40 cellular contexts compared by ENCODE assay signal in genomic region chr12:116571089-116571488, GRCh38. TPM values are rescaled to one million over a fixed set of nuclear protein-coding genes. Genes with fewer than 3 reads are reported as not detected.
"Had no signal": no experiment of that assay in that cellular context is flagged by ENCODE, and none has a peak within 500 bp of the region (broad histone marks: within the 10 kb centered on the region; RNA-seq: fewer than 3 reads in every experiment).

No MANE protein-coding gene starts in this region.

- H3K9me3 Mint-ChIP-seq: activated naive CD4-positive, alpha-beta T cell treated with anti-CD3 and anti-CD28 coated beads, Interleukin-2, amount 50 U/mL, for 24 hours; activated T-helper 17 cell treated with anti-CD3 and anti-CD28 coated beads, Interleukin-2, amount 50 U/mL, for 72 hours; central memory CD8-positive, alpha-beta T cell had no signal

- ATAC-seq: activated naive CD4-positive, alpha-beta T cell treated with anti-CD3 and anti-CD28 coated beads, Interleukin-2, amount 50 U/mL, for 72 hours; activated naive CD8-positive, alpha-beta T cell treated with anti-CD3 and anti-CD28 coated beads, Interleukin-2, amount 50 U/mL, for 24 hours; activated T-cell treated with anti-CD3 and anti-CD28 coated beads, Interleukin-2, amount 50 U/mL, for 4 hours; activated T-cell treated with anti-CD3 and anti-CD28 coated beads, Interleukin-2, amount 50 U/mL, for 72 hours; activated T-helper 17 cell treated with anti-CD3 and anti-CD28 coated beads, Interleukin-2, amount 50 U/mL, for 72 hours; body of pancreas had no signal

- H3K36me3 ChIP-seq: adrenal gland, ascending aorta, brain microvascular endothelial cell, breast epithelium, cardiac muscle cell had no signal

- H3K9me3 ChIP-seq: adrenal gland, ascending aorta, body of pancreas, breast epithelium had no signal

- H3K4me3 Mint-ChIP-seq: activated naive CD4-positive, alpha-beta T cell treated with anti-CD3 and anti-CD28 coated beads for 36 hours; activated naive CD4-positive, alpha-beta T cell treated with anti-CD3 and anti-CD28 coated beads, Interleukin-2, amount 10 ng/mL, durations not matched to agents 7 days and 5 days; activated naive CD4-positive, alpha-beta T cell treated with anti-CD3 and anti-CD28 coated beads, Interleukin-2, amount 50 U/mL, for 24 hours; activated naive CD8-positive, alpha-beta T cell; activated naive CD8-positive, alpha-beta T cell treated with anti-CD3 and anti-CD28 coated beads for 36 hours; activated naive CD8-positive, alpha-beta T cell treated with anti-CD3 and anti-CD28 coated beads, Interleukin-2, amount 10 ng/mL, durations not matched to agents 7 days and 5 days; activated naive CD8-positive, alpha-beta T cell treated with anti-CD3 and anti-CD28 coated beads, Interleukin-2, amount 50 U/mL, for 24 hours; activated T-cell treated with anti-CD3 and anti-CD28 coated beads, Interleukin-2, amount 50 U/mL, for 24 hours; activated T-cell treated with anti-CD3 and anti-CD28 coated beads, Interleukin-2, amount 50 U/mL, for 4 hours; activated T-cell treated with anti-CD3 and anti-CD28 coated beads, Interleukin-2, amount 50 U/mL, for 72 hours; activated T-helper 1 cell treated with anti-CD3 and anti-CD28 coated beads, Interleukin-12 subunit alpha, Interleukin-12 subunit beta, Interleukin-2, Interleukin-4 antibody, amounts not matched to agents 30 ng/mL and 10 ng/mL and 1 ng/mL, durations not matched to agents 14 hours and 24 hours and 36 hours; activated T-helper 17 cell treated with anti-CD3 and anti-CD28 coated beads, Interleukin-2, amount 50 U/mL, for 72 hours; brain; central memory CD8-positive, alpha-beta T cell had no signal

- H3K27ac Mint-ChIP-seq: activated naive CD4-positive, alpha-beta T cell treated with anti-CD3 and anti-CD28 coated beads for 36 hours; activated naive CD4-positive, alpha-beta T cell treated with anti-CD3 and anti-CD28 coated beads, Interleukin-2, amount 10 ng/mL, durations not matched to agents 7 days and 5 days; activated naive CD4-positive, alpha-beta T cell treated with anti-CD3 and anti-CD28 coated beads, Interleukin-2, amount 50 U/mL, for 72 hours; activated naive CD8-positive, alpha-beta T cell; activated naive CD8-positive, alpha-beta T cell treated with anti-CD3 and anti-CD28 coated beads for 36 hours; activated naive CD8-positive, alpha-beta T cell treated with anti-CD3 and anti-CD28 coated beads, Interleukin-2, amount 10 ng/mL, durations not matched to agents 7 days and 5 days; activated naive CD8-positive, alpha-beta T cell treated with anti-CD3 and anti-CD28 coated beads, Interleukin-2, amount 50 U/mL, for 24 hours; activated T-cell treated with anti-CD3 and anti-CD28 coated beads, Interleukin-2, amount 50 U/mL, for 24 hours; activated T-cell treated with anti-CD3 and anti-CD28 coated beads, Interleukin-2, amount 50 U/mL, for 72 hours; activated T-helper 1 cell treated with anti-CD3 and anti-CD28 coated beads, Interleukin-12 subunit alpha, Interleukin-12 subunit beta, Interleukin-2, Interleukin-4 antibody, amounts not matched to agents 30 ng/mL and 10 ng/mL and 1 ng/mL, durations not matched to agents 14 hours and 24 hours and 36 hours; activated T-helper 17 cell treated with anti-CD3 and anti-CD28 coated beads, Interleukin-2, amount 50 U/mL, for 72 hours; activated T-helper 2 cell treated with anti-CD3 and anti-CD28 coated beads, Interferon-gamma antibody, Interleukin-2, Interleukin-4, amounts not matched to agents 10 μg/mL and 5 μg/mL and 100 μg/mL, durations not matched to agents 14 hours and 24 hours and 36 hours; brain had no signal

- DNase-seq: activated effector memory CD4-positive, alpha-beta T cell treated with anti-CD3 and anti-CD28 coated beads, Interleukin-2, amount 50 U/mL, for 16 hours; activated effector memory CD4-positive, alpha-beta T cell treated with Interleukin-2 at 50 U/mL for 16 hours; activated gamma-delta T cell; activated gamma-delta T cell treated with Interleukin-2 at 50 U/mL for 16 hours; activated naive CD4-positive, alpha-beta T cell; activated naive CD4-positive, alpha-beta T cell treated with anti-CD3 and anti-CD28 coated beads for 36 hours; activated naive CD4-positive, alpha-beta T cell treated with anti-CD3 and anti-CD28 coated beads, Interleukin-2, amount 10 ng/mL, durations not matched to agents 7 days and 5 days; activated naive CD4-positive, alpha-beta T cell treated with anti-CD3 and anti-CD28 coated beads, Interleukin-2, amount 50 U/mL, for 16 hours; activated naive CD4-positive, alpha-beta T cell treated with Interleukin-2 at 50 U/mL for 16 hours; activated naive CD8-positive, alpha-beta T cell treated with anti-CD3 and anti-CD28 coated beads for 36 hours; activated naive CD8-positive, alpha-beta T cell treated with anti-CD3 and anti-CD28 coated beads, Interleukin-2, amount 10 ng/mL, durations not matched to agents 7 days and 5 days; activated naive CD8-positive, alpha-beta T cell treated with anti-CD3 and anti-CD28 coated beads, Interleukin-2, amount 50 U/mL, for 24 hours; activated T-cell treated with anti-CD3 and anti-CD28 coated beads, Interleukin-2, amount 50 U/mL, for 1 hour; activated T-cell treated with anti-CD3 and anti-CD28 coated beads, Interleukin-2, amount 50 U/mL, for 24 hours; activated T-cell treated with anti-CD3 and anti-CD28 coated beads, Interleukin-2, amount 50 U/mL, for 4 hours; activated T-cell treated with anti-CD3 and anti-CD28 coated beads, Interleukin-2, amount 50 U/mL, for 48 hours; activated T-cell treated with anti-CD3 and anti-CD28 coated beads, Interleukin-2, amount 50 U/mL, for 72 hours; adrenal gland; amniotic stem cell; amygdala; anterior cingulate cortex; aorta; body of pancreas; brain microvascular endothelial cell; caudate nucleus; central memory CD4-positive, alpha-beta T cell; cerebellar nuclear complex had no signal

- H3K27me3 Mint-ChIP-seq: activated naive CD4-positive, alpha-beta T cell treated with anti-CD3 and anti-CD28 coated beads, Interleukin-2, amount 50 U/mL, for 24 hours; activated naive CD8-positive, alpha-beta T cell; activated naive CD8-positive, alpha-beta T cell treated with anti-CD3 and anti-CD28 coated beads for 36 hours; activated naive CD8-positive, alpha-beta T cell treated with anti-CD3 and anti-CD28 coated beads, Interleukin-2, amount 50 U/mL, for 24 hours; activated T-cell treated with anti-CD3 and anti-CD28 coated beads, Interleukin-2, amount 50 U/mL, for 24 hours; activated T-helper 17 cell treated with anti-CD3 and anti-CD28 coated beads, Interleukin-2, amount 50 U/mL, for 72 hours; central memory CD8-positive, alpha-beta T cell had no signal

- H3K36me3 Mint-ChIP-seq: activated naive CD4-positive, alpha-beta T cell treated with anti-CD3 and anti-CD28 coated beads, Interleukin-2, amount 50 U/mL, for 24 hours; activated naive CD4-positive, alpha-beta T cell treated with anti-CD3 and anti-CD28 coated beads, Interleukin-2, amount 50 U/mL, for 72 hours; activated naive CD8-positive, alpha-beta T cell; activated naive CD8-positive, alpha-beta T cell treated with anti-CD3 and anti-CD28 coated beads for 36 hours had no signal

- H3K27me3 ChIP-seq: adrenal gland, ascending aorta, body of pancreas, brain microvascular endothelial cell, breast epithelium, cardiac muscle cell had no signal

- FAIRE-seq: astrocyte, bronchial epithelial cell had no signal

- H3K4me1 Mint-ChIP-seq: activated naive CD4-positive, alpha-beta T cell treated with anti-CD3 and anti-CD28 coated beads, Interleukin-2, amount 10 ng/mL, durations not matched to agents 7 days and 5 days; activated naive CD4-positive, alpha-beta T cell treated with anti-CD3 and anti-CD28 coated beads, Interleukin-2, amount 50 U/mL, for 24 hours; activated naive CD8-positive, alpha-beta T cell treated with anti-CD3 and anti-CD28 coated beads for 36 hours; activated naive CD8-positive, alpha-beta T cell treated with anti-CD3 and anti-CD28 coated beads, Interleukin-2, amount 10 ng/mL, durations not matched to agents 7 days and 5 days; activated naive CD8-positive, alpha-beta T cell treated with anti-CD3 and anti-CD28 coated beads, Interleukin-2, amount 50 U/mL, for 24 hours; activated T-helper 17 cell treated with anti-CD3 and anti-CD28 coated beads, Interleukin-2, amount 50 U/mL, for 72 hours; brain; central memory CD8-positive, alpha-beta T cell had no signal

- H3K4me1 ChIP-seq: adrenal gland, ascending aorta, body of pancreas, breast epithelium had no signal

- H3K27ac ChIP-seq: adrenal gland, ascending aorta, body of pancreas, brain microvascular endothelial cell, breast epithelium, cardiac muscle cell had no signal

- H3K4me3 ChIP-seq: adrenal gland, ascending aorta, body of pancreas, breast epithelium, cardiac muscle cell had no signal

RNA-seq across cellular contexts. Expression of gene MAP1LC3B2, which starts 11.9 kb away (rescaled TPM):
- total RNA-seq: ascending aorta, body of pancreas had no signal
